Comparison of ENCODE assay signal across 8 cellular contexts in genomic region chr2:196750977-196751631, GRCh38. TPM values are rescaled to one million over a fixed set of nuclear protein-coding genes. Genes with fewer than 3 reads are reported as not detected.
A peak's percentile ranks its signal among the peaks of the same experiment; 100 is the strongest.
DNase-seq lines count a peak whose midpoint lies in the region; ATAC-seq, FAIRE-seq and TF ChIP-seq lines count a peak whose summit lies in the region.

No MANE protein-coding gene starts in this region.

- H3K9me3 ChIP-seq in osteoblast (ENCODE audit: low read depth, low read length) (no peaks in the 10 kb centered on the region), tibial nerve (peaks cover 0 to 10% (median 0%) of the 10 kb centered on the region in 4 donors)

- no peaks in the 10 kb centered on the region for H3K79me2 ChIP-seq in osteoblast (ENCODE audit: insufficient read depth, low read length)

- ATAC-seq in GM19324 (IDR thresholded peaks at IDR 0.05; ENCODE audit: low FRiP score, unreplicated experiment) (peak; percentile 95), HG03354 (IDR thresholded peaks at IDR 0.05; ENCODE audit: poor library complexity, severe bottlenecking, unreplicated experiment) (peak; percentile 97)

- peak overlapping the region; percentile 79 for H2AFZ ChIP-seq in osteoblast (ENCODE audit: low read length)

- TF ChIP-seq EP300 in tibial nerve (IDR thresholded peaks at IDR 0.05), result no peak

- H3K36me3 ChIP-seq in osteoblast (ENCODE audit: insufficient read depth, low read length) (no peaks in the 10 kb centered on the region), tibial nerve (no peaks in the 10 kb centered on the region)

- H3K4me3 ChIP-seq in fibroblast of villous mesenchyme (ENCODE audit: low read depth, low read length), result peak overlapping the region; percentile 29
- H3K4me3 ChIP-seq in osteoblast (ENCODE audit: insufficient read depth, low read length), result peak overlapping the region; percentile 14
- H3K4me3 ChIP-seq in tibial nerve, result no peak overlapping the region

- H3K4me1 ChIP-seq in osteoblast (ENCODE audit: insufficient read depth, low read length) (no peaks in the 10 kb centered on the region), tibial nerve (peaks cover 0 to 5% (median 2%) of the 10 kb centered on the region in 4 donors)

- peak; percentile 94 for TF ChIP-seq CTCF in fibroblast of villous mesenchyme (IDR thresholded peaks at IDR 0.05; ENCODE audit: insufficient read depth, low read depth, low read length)
- peak; percentile 97 for TF ChIP-seq CTCF in osteoblast (IDR thresholded peaks at IDR 0.05; ENCODE audit: extremely low read depth, low read depth, low read length)
- peak; percentile 47 to 76 (median 61) for TF ChIP-seq CTCF in tibial nerve (IDR thresholded peaks at IDR 0.05)

- 33 to 42% methylated on average over 8 of the region's 8 CpGs for WGBS in tibial nerve, 2 donors

- H3K27ac ChIP-seq in osteoblast (ENCODE audit: low read depth, low read length) (no peak overlapping the region), tibial nerve (no peak overlapping the region)

- no peaks in the 10 kb centered on the region for H3K27me3 ChIP-seq in osteoblast (ENCODE audit: insufficient read depth, low read length)
- no peaks in the 10 kb centered on the region for H3K27me3 ChIP-seq in tibial nerve

- no peaks in the 10 kb centered on the region for H4K20me1 ChIP-seq in osteoblast (ENCODE audit: insufficient read depth, low read length)

- peak overlapping the region; percentile 72 for H3K4me2 ChIP-seq in osteoblast (ENCODE audit: insufficient read depth, low read length)

- peak; percentile 29 for FAIRE-seq in RCC 7860 (lab: Jason Lieb, UNC)

- DNase-seq in CMK (ENCODE audit: low read depth) (peak; percentile 22), RCC 7860 (ENCODE audit: low spot score) (peak; percentile 33), fibroblast of villous mesenchyme (ENCODE audit: low read depth) (peak; percentile 78), osteoblast (ENCODE audit: insufficient read length, low spot score, missing footprints) (peak; percentile 85), tibial nerve (ENCODE audit: low spot score in 2 of 2) (peak; percentile 37 to 74)
- DNase-seq in activated T-cell treated with anti-CD3 and anti-CD28 coated beads, Interleukin-2, amount 50 U/mL, for 48 hours, result peak; percentile 75 to 77

- no peak for TF ChIP-seq POLR2A in tibial nerve (IDR thresholded peaks at IDR 0.05)

RNA-seq across cellular contexts. Expression of gene GTF3C3, which starts 48.4 kb away (rescaled TPM):
- 42.5 and 53.5 TPM in 2 replicates for total RNA-seq in fibroblast of villous mesenchyme
- total RNA-seq in osteoblast, result 43.0 and 46.3 TPM in 2 replicates
- total RNA-seq in tibial nerve, result 10 to 100 TPM; 18.6 to 35.2 (median 28.3) TPM

RNA-seq across cellular contexts. Expression of gene C2orf66, which starts 58.1 kb away (rescaled TPM):
- total RNA-seq in fibroblast of villous mesenchyme, result under 0.01 TPM in 1 of 2 replicates, not detected in the other
- under 0.01 and 0.36 TPM in 2 replicates for total RNA-seq in osteoblast
- total RNA-seq in tibial nerve, result not detected

Comparison
In these comparisons a context has a peak if more than half of its experiments do, and no peak if none do; other contexts are left out.
1. DNase-seq: peak in every context shown above with its lines; median percentile 85 in osteoblast; 78 in fibroblast of villous mesenchyme; 76 in activated T-cell treated with anti-CD3 and anti-CD28 coated beads, Interleukin-2, amount 50 U/mL, for 48 hours; 56 in tibial nerve; 33 in RCC 7860; 22 in CMK.
2. H3K4me3 ChIP-seq: peak in fibroblast of villous mesenchyme (single experiment) and osteoblast (single experiment); none in tibial nerve (0 of 4).
3. Peak in every context shown above with its lines, with median percentiles within 50 percentile points of each other: CTCF ChIP-seq.